In the genomic region with DNA sequence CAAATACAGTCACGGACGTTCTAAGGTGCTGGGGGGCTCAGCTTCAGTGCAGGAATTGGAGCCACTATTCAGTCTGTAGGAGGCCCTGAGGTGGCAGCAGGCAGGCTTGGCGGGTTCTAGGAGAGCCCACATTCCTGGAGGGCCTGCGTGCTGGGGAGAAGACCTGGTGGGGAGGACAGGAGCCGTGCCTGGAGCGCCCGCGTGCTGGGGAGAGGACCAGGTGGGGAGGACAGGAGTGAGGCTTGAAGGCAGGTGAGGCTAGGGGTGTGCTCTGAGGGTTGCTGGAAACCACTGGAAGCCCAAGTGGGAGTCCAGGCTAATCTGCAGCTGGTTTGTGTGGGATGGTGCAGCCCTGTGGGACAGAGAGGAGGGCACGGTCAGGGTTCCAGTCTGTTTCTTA, we compare ENCODE assay signal across 1 cellular context.
TF ChIP-seq lines count a peak whose summit lies in the region.

No MANE protein-coding gene starts in this region.

TF ChIP-seq in K562, 482 proteins besides CTCF, POLR2A, EP300 and RAD21:
- TF ChIP-seq FOXA3 (CRISPR knock-in tag; conservative IDR thresholded peaks at IDR 0.05 in 1 of 2, IDR thresholded peaks at IDR 0.05 in 1 of 2) (no peak), TFAM (CRISPR knock-in tag; conservative IDR thresholded peaks at IDR 0.05) (no peak), HLTF (IDR thresholded peaks at IDR 0.05) (no peak), NCOA1 (IDR thresholded peaks at IDR 0.05; ENCODE audit: low read depth) (no peak), XRCC4 (IDR thresholded peaks at IDR 0.05; ENCODE audit: extremely low read depth, insufficient read depth, insufficient read length) (no peak), MECOM (CRISPR knock-in tag; IDR thresholded peaks at IDR 0.05) (no peak), KDM4B (IDR thresholded peaks at IDR 0.05; ENCODE audit: borderline replicate concordance in 2 of 2, low read depth in 1 of 2) (no peak), KAT8 (IDR thresholded peaks at IDR 0.05; ENCODE audit: low read depth) (no peak), ZNF778 (CRISPR knock-in tag; IDR thresholded peaks at IDR 0.05) (no peak), MEIS2 (IDR thresholded peaks at IDR 0.05; ENCODE audit: partially characterized antibody) (no peak), ZNF174 (CRISPR knock-in tag; IDR thresholded peaks at IDR 0.05) (no peak), CCAR2 (IDR thresholded peaks at IDR 0.05; ENCODE audit: low read depth, low read length) (no peak), ARID1B (IDR thresholded peaks at IDR 0.05) (no peak), RBBP5 (IDR thresholded peaks at IDR 0.05; ENCODE audit: borderline replicate concordance, insufficient read depth, low read length, poor library complexity, severe bottlenecking) (no peak)
- TF ChIP-seq, protein P1, sequence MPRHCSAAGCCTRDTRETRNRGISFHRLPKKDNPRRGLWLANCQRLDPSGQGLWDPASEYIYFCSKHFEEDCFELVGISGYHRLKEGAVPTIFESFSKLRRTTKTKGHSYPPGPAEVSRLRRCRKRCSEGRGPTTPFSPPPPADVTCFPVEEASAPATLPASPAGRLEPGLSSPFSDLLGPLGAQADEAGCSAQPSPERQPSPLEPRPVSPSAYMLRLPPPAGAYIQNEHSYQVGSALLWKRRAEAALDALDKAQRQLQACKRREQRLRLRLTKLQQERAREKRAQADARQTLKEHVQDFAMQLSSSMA (CRISPR knock-in tag; IDR thresholded peaks at IDR 0.05): no peak
- TF ChIP-seq, protein P2, sequence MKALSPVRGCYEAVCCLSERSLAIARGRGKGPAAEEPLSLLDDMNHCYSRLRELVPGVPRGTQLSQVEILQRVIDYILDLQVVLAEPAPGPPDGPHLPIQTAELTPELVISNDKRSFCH (CRISPR knock-in tag; IDR thresholded peaks at IDR 0.05): no peak
- TF ChIP-seq, protein P2 (tag; IDR thresholded peaks at IDR 0.05): no peak
